Comparison of ENCODE assay signal across 14 cellular contexts in genomic region chr2:119941388-119941787, GRCh38.
A peak's percentile ranks its signal among the peaks of the same experiment; 100 is the strongest.
DNase-seq lines count a peak whose midpoint lies in the region; ATAC-seq and TF ChIP-seq lines count a peak whose summit lies in the region.
"Had no signal": no experiment of that assay in that cellular context is flagged by ENCODE, and none has a peak within 500 bp of the region (broad histone marks: within the 10 kb centered on the region; RNA-seq: fewer than 3 reads in every experiment).

No MANE protein-coding gene starts in this region.

- DNase-seq in left ventricle myocardium superior (no peak), right cardiac atrium (no peak), T-cell (no peak), natural killer cell (no peak), DMS 273 (lab: John Stamatoyannopoulos, UW; ENCODE audit: unreplicated experiment) (no peak), NCI-H2196 (lab: John Stamatoyannopoulos, UW; ENCODE audit: unreplicated experiment) (no peak)
- DNase-seq in activated CD8-positive, alpha-beta T cell treated with anti-CD3 and anti-CD28 coated beads, Interleukin-2, amount 10 ng/mL, durations not matched to agents 7 days and 5 days: no peak
- DNase-seq: ACHN; CD4-positive, alpha-beta T cell; DMS79 had no signal

- no peaks in the 10 kb centered on the region for H3K9me3 Mint-ChIP-seq in T-cell
- no peaks in the 10 kb centered on the region for H3K9me3 Mint-ChIP-seq in natural killer cell
- H3K9me3 Mint-ChIP-seq in activated CD8-positive, alpha-beta T cell treated with anti-CD3 and anti-CD28 coated beads, Interleukin-2, amount 10 ng/mL, durations not matched to agents 7 days and 5 days (ENCODE audit: insufficient read depth): peaks cover 5% of the 10 kb centered on the region
- H3K9me3 Mint-ChIP-seq: CD4-positive, alpha-beta T cell had no signal

- CTCF ChIA-PET in T-cell (lab: Charles Lee): interaction anchor here in 1 of 2 donors (0.6 to 1.3 kb wide), 3 partner anchors 8 to 16 kb away, joined by 3 to 4 read pairs (median 4); no protein-coding TSS in a partner anchor
- CTCF ChIA-PET in activated CD8-positive, alpha-beta T cell treated with anti-CD3 and anti-CD28 coated beads, Interleukin-2, amount 10 ng/mL, durations not matched to agents 7 days and 5 days (lab: Charles Lee): interaction anchor here (1.9 to 5.1 kb wide), 2 partner anchors 10 to 17 kb away, joined by 4 to 30 read pairs; no protein-coding TSS in a partner anchor

- H3K27ac ChIP-seq in right cardiac atrium (ENCODE audit: low read length): no peak overlapping the region
- H3K27ac ChIP-seq: BLaER1 treated with 17β-estradiol and CSF1 and Interleukin-3, amounts not matched to agents 10 nM and 100 nM; KMS-11 had no signal

- H3K4me1 ChIP-seq in right cardiac atrium (ENCODE audit: control insufficient read depth, insufficient read depth, low read length): no peaks in the 10 kb centered on the region
- H3K4me1 ChIP-seq: BLaER1 treated with 17β-estradiol and CSF1 and Interleukin-3, amounts not matched to agents 10 nM and 100 nM; HAP-1 had no signal

- no peak overlapping the region for H3K4me3 Mint-ChIP-seq in T-cell
- H3K4me3 Mint-ChIP-seq in natural killer cell: peak overlapping the region; percentile 64
- H3K4me3 Mint-ChIP-seq in activated CD8-positive, alpha-beta T cell treated with anti-CD3 and anti-CD28 coated beads, Interleukin-2, amount 10 ng/mL, durations not matched to agents 7 days and 5 days: no peak overlapping the region
- H3K4me3 Mint-ChIP-seq: CD4-positive, alpha-beta T cell had no signal

- H3K4me3 ChIP-seq in right cardiac atrium (ENCODE audit: low read length): no peak overlapping the region
- H3K4me3 ChIP-seq: BLaER1 treated with 17β-estradiol and CSF1 and Interleukin-3, amounts not matched to agents 10 nM and 100 nM; HAP-1 had no signal

- POLR2A ChIA-PET in T-cell (lab: Charles Lee): interaction anchor here (1.0 to 1.4 kb wide), 2 partner anchors 11 to 156 kb away, joined by 3 to 4 read pairs; no protein-coding TSS in a partner anchor
- POLR2A ChIA-PET in activated CD8-positive, alpha-beta T cell treated with anti-CD3 and anti-CD28 coated beads, Interleukin-2, amount 10 ng/mL, durations not matched to agents 7 days and 5 days (lab: Charles Lee): no interaction called here

- H3K36me3 Mint-ChIP-seq in T-cell (peaks cover 55% of the 10 kb centered on the region), natural killer cell (peaks cover 13% of the 10 kb centered on the region)
- peaks cover 76% of the 10 kb centered on the region for H3K36me3 Mint-ChIP-seq in activated CD8-positive, alpha-beta T cell treated with anti-CD3 and anti-CD28 coated beads, Interleukin-2, amount 10 ng/mL, durations not matched to agents 7 days and 5 days (ENCODE audit: low read depth)

- H3K27me3 Mint-ChIP-seq in T-cell (no peaks in the 10 kb centered on the region), natural killer cell (ENCODE audit: low read depth in 2 of 2) (no peaks in the 10 kb centered on the region)
- no peaks in the 10 kb centered on the region for H3K27me3 Mint-ChIP-seq in activated CD8-positive, alpha-beta T cell treated with anti-CD3 and anti-CD28 coated beads, Interleukin-2, amount 10 ng/mL, durations not matched to agents 7 days and 5 days (ENCODE audit: low read depth)
- H3K27me3 Mint-ChIP-seq: CD4-positive, alpha-beta T cell had no signal

- no peak for TF ChIP-seq CTCF in natural killer cell (IDR thresholded peaks at IDR 0.05)

- no peaks in the 10 kb centered on the region for H3K9me3 ChIP-seq in right cardiac atrium (ENCODE audit: control insufficient read depth, low read length)
- H3K9me3 ChIP-seq: BLaER1 treated with 17β-estradiol and CSF1 and Interleukin-3, amounts not matched to agents 10 nM and 100 nM; HAP-1 had no signal

- ATAC-seq in left ventricle myocardium superior (peak; percentile 51), right cardiac atrium (no peak), T-cell (replicated peaks in 1 of 4) (no peak), natural killer cell (no peak)
- no peak for ATAC-seq in activated CD8-positive, alpha-beta T cell treated with anti-CD3 and anti-CD28 coated beads, Interleukin-2, amount 10 ng/mL, durations not matched to agents 7 days and 5 days
- ATAC-seq: HepG2 had no signal

- WGBS in right cardiac atrium: 86% methylated on average over 1 of the region's 1 CpG

- H3K27ac Mint-ChIP-seq in T-cell (peak overlapping the region; percentile 58 to 74), natural killer cell (peak overlapping the region; percentile 83 to 97)
- no peak overlapping the region for H3K27ac Mint-ChIP-seq in activated CD8-positive, alpha-beta T cell treated with anti-CD3 and anti-CD28 coated beads, Interleukin-2, amount 10 ng/mL, durations not matched to agents 7 days and 5 days
- H3K27ac Mint-ChIP-seq: CD4-positive, alpha-beta T cell had no signal

- H3K4me1 Mint-ChIP-seq in T-cell: peaks cover 49 to 69% (median 56%) of the 10 kb centered on the region in 3 donors
- peaks cover 74 to 78% of the 10 kb centered on the region in 2 donors for H3K4me1 Mint-ChIP-seq in natural killer cell
- H3K4me1 Mint-ChIP-seq in activated CD8-positive, alpha-beta T cell treated with anti-CD3 and anti-CD28 coated beads, Interleukin-2, amount 10 ng/mL, durations not matched to agents 7 days and 5 days (ENCODE audit: low read depth): peaks cover 27% of the 10 kb centered on the region

- intact Hi-C loops in left ventricle myocardium superior (cut with micrococcal nuclease) (no loop called here), right cardiac atrium (cut with DNase I) (no loop called here), natural killer cell (cut with micrococcal nuclease) (loop anchor here (5.0 kb wide), 3 partner anchors 79 to 184 kb away; partner anchors contain the start of gene PTPN4)

- H3K27me3 ChIP-seq in right cardiac atrium (ENCODE audit: control insufficient read depth, insufficient read depth): no peaks in the 10 kb centered on the region
- H3K27me3 ChIP-seq: BLaER1 treated with 17β-estradiol and CSF1 and Interleukin-3, amounts not matched to agents 10 nM and 100 nM had no signal
